In the genomic region with DNA sequence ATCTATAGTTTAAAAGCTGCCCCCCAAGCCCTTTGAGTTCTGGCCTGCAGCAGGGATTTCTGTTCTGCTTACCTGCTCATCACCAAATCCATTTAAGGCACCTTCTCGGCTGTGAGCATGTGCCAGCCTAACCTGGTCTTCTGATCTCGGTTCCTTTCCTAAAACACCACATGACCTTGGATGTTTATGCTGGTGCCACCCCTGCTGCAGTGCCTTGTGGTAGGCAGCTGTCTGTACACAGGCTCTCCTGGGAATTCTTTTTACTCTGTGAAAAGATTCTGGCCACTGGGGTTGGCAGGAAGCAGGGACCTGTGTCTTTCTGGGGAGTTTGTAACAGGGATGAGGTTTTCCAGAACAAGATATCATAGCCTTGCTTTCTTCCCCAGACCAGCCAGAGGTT, we compare ENCODE assay signal across 18 cellular contexts. TPM values are rescaled to one million over a fixed set of nuclear protein-coding genes. Genes with fewer than 3 reads are reported as not detected.
A peak's percentile ranks its signal among the peaks of the same experiment; 100 is the strongest.
DNase-seq lines count a peak whose midpoint lies in the region; ATAC-seq lines count a peak whose summit lies in the region.
"Had no signal": no experiment of that assay in that cellular context is flagged by ENCODE, and none has a peak within 500 bp of the region (broad histone marks: within the 10 kb centered on the region; RNA-seq: fewer than 3 reads in every experiment).

No MANE protein-coding gene starts in this region.

- DNase-seq in DMS 273 (lab: John Stamatoyannopoulos, UW; ENCODE audit: unreplicated experiment) (peak; percentile 39), DMS 273 treated with DMSO at 0.1 percent for 48 hours (lab: John Stamatoyannopoulos, UW) (no peak), NCI-H2171 treated with DMSO at 0.1 percent for 48 hours (lab: John Stamatoyannopoulos, UW) (peak; percentile 84), left ventricle myocardium superior (no peak), substantia nigra (lab: John Stamatoyannopoulos, UW) (peak in 1 of 49 donors; percentile 22), Ammon's horn (ENCODE audit: low spot score) (no peak), HAP-1 (ENCODE audit: low spot score in 2 of 2) (no peak), DMS79 treated with DMSO at 0.1 percent for 48 hours (lab: John Stamatoyannopoulos, UW) (no peak)
- DNase-seq: activated CD4-positive, alpha-beta T cell treated with anti-CD3 and anti-CD28 coated beads for 1 hour; activated naive CD8-positive, alpha-beta T cell treated with anti-CD3 and anti-CD28 coated beads, Interleukin-2, amount 10 ng/mL, durations not matched to agents 7 days and 5 days; Calu3; foreskin fibroblast; KBM-7; NK-92 treated with Interleukin-12 subunit alpha and Interleukin-12 subunit beta, amount 100 ng/mL, for 24 hours; transverse colon had no signal

- no peaks in the 10 kb centered on the region for H3K36me3 ChIP-seq in HAP-1 (replicated peaks)
- H3K36me3 ChIP-seq: neural progenitor cell, transverse colon had no signal

- intact Hi-C loops in left ventricle myocardium superior (cut with micrococcal nuclease): no loop called here

- in situ Hi-C loops in HAP-1 (cut with MboI; ENCODE audit: low sequenced_read_pairs): no loop called here

- peak overlapping the region; percentile 81 for H3K27ac ChIP-seq in substantia nigra (ENCODE audit: low read depth, low read length, poor library complexity, severe bottlenecking)
- H3K27ac ChIP-seq: 22Rv1, epithelial cell of prostate, neural progenitor cell had no signal

- H3K4me3 ChIP-seq in HAP-1: no peak overlapping the region
- H3K4me3 ChIP-seq: neural progenitor cell, transverse colon had no signal

- no peaks in the 10 kb centered on the region for H3K9me3 ChIP-seq in HAP-1
- H3K9me3 ChIP-seq: transverse colon had no signal

- no peaks in the 10 kb centered on the region for H3K27me3 ChIP-seq in HAP-1 (ENCODE audit: low read depth)
- H3K27me3 ChIP-seq: neural progenitor cell, transverse colon had no signal

- peak; percentile 51 for ATAC-seq in left ventricle myocardium superior

- H3K4me1 ChIP-seq in HAP-1: no peaks in the 10 kb centered on the region

RNA-seq across cellular contexts. Expression of gene PLEKHG3, which starts 10.5 kb away (rescaled TPM):
- 22.0 TPM for total RNA-seq in left ventricle myocardium superior

Comparison
In these comparisons a context has a peak if more than half of its experiments do, and no peak if none do; other contexts are left out.
1. DNase-seq: peak in DMS 273 (single experiment) and NCI-H2171 treated with DMSO at 0.1 percent for 48 hours (single experiment); none in DMS 273 treated with DMSO at 0.1 percent for 48 hours (single experiment), left ventricle myocardium superior (single experiment), Ammon's horn (single experiment), HAP-1 (0 of 2) and DMS79 treated with DMSO at 0.1 percent for 48 hours (single experiment).